ENCODE assay signal across 9 cellular contexts in the genomic region with DNA sequence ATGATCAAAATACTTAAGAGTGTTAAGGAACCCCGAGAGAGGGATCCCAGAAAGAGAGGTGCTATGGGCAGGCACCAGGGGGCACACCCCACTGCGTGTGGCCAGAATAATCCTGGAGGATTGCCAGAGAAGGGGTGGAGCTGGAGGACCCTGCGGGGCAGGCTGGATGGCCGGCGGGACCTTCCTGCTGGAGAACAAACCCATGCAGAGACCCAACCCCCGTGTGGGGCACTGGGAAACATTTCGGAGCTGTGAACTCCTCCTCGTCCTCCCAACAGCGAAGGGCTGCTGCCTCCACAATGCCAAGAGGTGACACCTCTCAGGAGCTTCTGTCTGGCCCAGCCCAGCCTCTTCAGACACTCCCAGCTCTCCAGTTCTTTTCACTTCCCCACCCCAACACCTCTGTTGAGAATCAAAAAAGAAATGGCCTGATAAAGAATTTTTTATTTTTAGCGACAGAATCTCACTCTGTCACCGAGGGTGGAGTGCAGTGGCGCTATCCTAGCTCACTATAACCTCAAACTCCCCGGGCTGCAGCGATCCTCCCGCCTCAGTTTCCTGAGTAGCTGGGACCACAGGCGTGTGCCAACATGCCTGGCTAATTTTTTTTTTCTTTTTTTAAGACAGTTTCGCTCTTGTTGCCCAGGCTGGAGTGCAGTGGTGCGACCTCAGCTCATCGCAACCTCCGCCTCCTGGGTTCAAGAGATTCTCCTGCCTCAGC. TPM values are rescaled to one million over a fixed set of nuclear protein-coding genes. Genes with fewer than 3 reads are reported as not detected.
DNase-seq lines count a peak whose midpoint lies in the region; ATAC-seq and TF ChIP-seq lines count a peak whose summit lies in the region.
"Had no signal": no experiment of that assay in that cellular context is flagged by ENCODE, and none has a peak within 500 bp of the region (broad histone marks: within the 10 kb centered on the region; RNA-seq: fewer than 3 reads in every experiment).

No MANE protein-coding gene starts in this region.

- H3K4me3 Mint-ChIP-seq in activated CD4-positive, alpha-beta T cell treated with anti-CD3 and anti-CD28 coated beads, Interleukin-2, amount 10 ng/mL, durations not matched to agents 7 days and 5 days = no peak overlapping the region
- H3K4me3 Mint-ChIP-seq in WTC11 (peak overlapping the region; percentile 62), Caco-2 (ENCODE audit: unreplicated experiment) (no peak overlapping the region)

- H3K36me3 Mint-ChIP-seq in activated CD4-positive, alpha-beta T cell treated with anti-CD3 and anti-CD28 coated beads, Interleukin-2, amount 10 ng/mL, durations not matched to agents 7 days and 5 days (ENCODE audit: low read depth) = no peaks in the 10 kb centered on the region
- H3K36me3 Mint-ChIP-seq in WTC11 (no peaks in the 10 kb centered on the region), Caco-2 (ENCODE audit: insufficient read depth, unreplicated experiment) (peaks cover 2% of the 10 kb centered on the region)

- H3K4me1 Mint-ChIP-seq in activated CD4-positive, alpha-beta T cell treated with anti-CD3 and anti-CD28 coated beads, Interleukin-2, amount 10 ng/mL, durations not matched to agents 7 days and 5 days = peaks cover 14% of the 10 kb centered on the region
- peaks cover 24% of the 10 kb centered on the region for H3K4me1 Mint-ChIP-seq in WTC11
- H3K4me1 Mint-ChIP-seq in Caco-2 (ENCODE audit: low read depth, unreplicated experiment) = peaks cover 21% of the 10 kb centered on the region

- CTCF ChIA-PET in activated CD4-positive, alpha-beta T cell treated with anti-CD3 and anti-CD28 coated beads, Interleukin-2, amount 10 ng/mL, durations not matched to agents 7 days and 5 days (lab: Charles Lee) = interaction anchor here (0.6 to 1.9 kb wide), 11 partner anchors 10 to 318 kb away, joined by 3 to 9 read pairs (median 4); no protein-coding TSS in a partner anchor
- CTCF ChIA-PET in WTC11 (lab: Charles Lee) (interaction anchor here (0.5 to 3.8 kb wide), 27 partner anchors 8 to 946 kb away, joined by 3 to 42 read pairs (median 4); a partner anchor contains a TSS), Caco-2 (lab: Charles Lee) (interaction anchor here (0.6 to 2.7 kb wide), 5 partner anchors 12 to 235 kb away, joined by 3 to 14 read pairs (median 5); a partner anchor contains a TSS)

- TF ChIP-seq EP300 in suprapubic skin (IDR thresholded peaks at IDR 0.05) = no peak
- no peak for TF ChIP-seq EP300 in esophagus muscularis mucosa (IDR thresholded peaks at IDR 0.05)

- H3K36me3 ChIP-seq in suprapubic skin = no peaks in the 10 kb centered on the region
- no peaks in the 10 kb centered on the region for H3K36me3 ChIP-seq in esophagus muscularis mucosa
- H3K36me3 ChIP-seq in Caco-2 (ENCODE audit: control insufficient read depth, insufficient read depth, low read length) = no peaks in the 10 kb centered on the region
- H3K36me3 ChIP-seq: upper lobe of left lung had no signal

- TF ChIP-seq CTCF in WTC11 (IDR thresholded peaks at IDR 0.05) (no peak), suprapubic skin (IDR thresholded peaks at IDR 0.05) (no peak), esophagus muscularis mucosa (IDR thresholded peaks at IDR 0.05) (no peak), Caco-2 (IDR thresholded peaks at IDR 0.05; ENCODE audit: insufficient read depth in 1 of 2, low read depth in 1 of 2, low read length in 1 of 2, severe bottlenecking in 1 of 2, unreplicated experiment in 1 of 2) (peak in 1 of 2 experiments; percentile 13)

- intact Hi-C loops in Right ventricle myocardium superior (cut with DNase I) = loop anchor here (5.0 kb wide), 1 partner anchor 85 kb away; no protein-coding TSS in a partner anchor
- intact Hi-C loops in esophagus muscularis mucosa (cut with DNase I) = loop anchor here (5.0 kb wide), 2 partner anchors 85 to 235 kb away; no protein-coding TSS in a partner anchor
- intact Hi-C loops in Caco-2 (cut with micrococcal nuclease; ENCODE audit: unreplicated experiment) = loop anchor here (5.0 kb wide), 1 partner anchor 35 kb away; a partner anchor contains a TSS

- H3K4me3 ChIP-seq in suprapubic skin (peak overlapping the region; percentile 19), esophagus muscularis mucosa (peak overlapping the region in 1 of 4 donors; percentile 25), Caco-2 (ENCODE audit: low read depth, low read length) (no peak overlapping the region)

- H3K4me1 ChIP-seq in suprapubic skin (peaks cover 38% of the 10 kb centered on the region), esophagus muscularis mucosa (peaks cover 8 to 13% (median 10%) of the 10 kb centered on the region in 4 donors), Caco-2 (peaks cover 25% of the 10 kb centered on the region)

- 24% methylated on average over 20 of the region's 20 CpGs for WGBS in suprapubic skin
- 69% methylated on average over 15 of the region's 20 CpGs for WGBS in esophagus muscularis mucosa

- H3K27me3 Mint-ChIP-seq in activated CD4-positive, alpha-beta T cell treated with anti-CD3 and anti-CD28 coated beads, Interleukin-2, amount 10 ng/mL, durations not matched to agents 7 days and 5 days = peaks cover 3% of the 10 kb centered on the region
- H3K27me3 Mint-ChIP-seq in WTC11 (ENCODE audit: low read depth) (no peaks in the 10 kb centered on the region), Caco-2 (ENCODE audit: insufficient read depth, unreplicated experiment) (no peaks in the 10 kb centered on the region)

- ATAC-seq in WTC11 (peak; percentile 61), Right ventricle myocardium superior (ENCODE audit: poor library complexity) (peak; percentile 62)

- TF ChIP-seq POLR2A in suprapubic skin (IDR thresholded peaks at IDR 0.05) (no peak), esophagus muscularis mucosa (IDR thresholded peaks at IDR 0.05; ENCODE audit: low read depth) (no peak)

- H3K27me3 ChIP-seq in suprapubic skin = no peaks in the 10 kb centered on the region
- H3K27me3 ChIP-seq in esophagus muscularis mucosa = peaks cover 0 to 15% (median 0%) of the 10 kb centered on the region in 4 donors
- no peaks in the 10 kb centered on the region for H3K27me3 ChIP-seq in Caco-2 (replicated peaks; ENCODE audit: control insufficient read depth, insufficient read depth, low read length)
- H3K27me3 ChIP-seq: upper lobe of left lung had no signal

- POLR2A ChIA-PET in activated CD4-positive, alpha-beta T cell treated with anti-CD3 and anti-CD28 coated beads, Interleukin-2, amount 10 ng/mL, durations not matched to agents 7 days and 5 days (lab: Charles Lee) = no interaction called here
- POLR2A ChIA-PET in WTC11 (lab: Charles Lee) = interaction anchor here (0.9 kb wide), 1 partner anchor 10 kb away, joined by 3 read pairs; no protein-coding TSS in a partner anchor
- POLR2A ChIA-PET in Caco-2 (lab: Charles Lee) = interaction anchor here (0.5 kb wide), 2 partner anchors 37 to 146 kb away, joined by 3 to 6 read pairs; a partner anchor contains a TSS

- H3K27ac ChIP-seq in suprapubic skin (peak overlapping the region; percentile 34), esophagus muscularis mucosa (replicated peaks in 1 of 4) (no peak overlapping the region)
- H3K27ac ChIP-seq: upper lobe of left lung had no signal

- peak overlapping the region; percentile 69 for H3K27ac Mint-ChIP-seq in activated CD4-positive, alpha-beta T cell treated with anti-CD3 and anti-CD28 coated beads, Interleukin-2, amount 10 ng/mL, durations not matched to agents 7 days and 5 days
- H3K27ac Mint-ChIP-seq in WTC11 (no peak overlapping the region), Caco-2 (ENCODE audit: unreplicated experiment) (no peak overlapping the region)

- DNase-seq in activated CD4-positive, alpha-beta T cell treated with anti-CD3 and anti-CD28 coated beads, Interleukin-2, amount 10 ng/mL, durations not matched to agents 7 days and 5 days = peak; percentile 22
- no peak for DNase-seq in activated CD4-positive, alpha-beta T cell treated with anti-CD3 and anti-CD28 coated beads, Interleukin-2, amount 50 U/mL, for 1 hour
- DNase-seq in WTC11 (ENCODE audit: low spot score) (peak; percentile 52), Right ventricle myocardium superior (peak; percentile 45), suprapubic skin (ENCODE audit: low spot score in 2 of 2) (no peak), esophagus muscularis mucosa (ENCODE audit: extremely low spot score) (no peak), GM19238 (ENCODE audit: insufficient read length, low spot score) (no peak), Caco-2 (no peak)

- no peaks in the 10 kb centered on the region for H3K9me3 Mint-ChIP-seq in activated CD4-positive, alpha-beta T cell treated with anti-CD3 and anti-CD28 coated beads, Interleukin-2, amount 10 ng/mL, durations not matched to agents 7 days and 5 days
- H3K9me3 Mint-ChIP-seq in WTC11 (no peaks in the 10 kb centered on the region), Caco-2 (ENCODE audit: unreplicated experiment) (no peaks in the 10 kb centered on the region)

- H3K9me3 ChIP-seq in suprapubic skin (no peaks in the 10 kb centered on the region), esophagus muscularis mucosa (no peaks in the 10 kb centered on the region), Caco-2 (no peaks in the 10 kb centered on the region)
- H3K9me3 ChIP-seq: upper lobe of left lung had no signal

- no TSS peak for BruUV-seq in Caco-2 (replicated peaks; lab: Mats Ljungman, UMichigan)

RNA-seq across cellular contexts. Expression of a gene that starts 25.6 kb away (rescaled TPM):
- total RNA-seq in activated CD4-positive, alpha-beta T cell treated with anti-CD3 and anti-CD28 coated beads, Interleukin-2, amount 10 ng/mL, durations not matched to agents 7 days and 5 days = under 1 TPM in 1 of 2 experiments, not detected in 1; 0.35 TPM
- total RNA-seq in WTC11 (2021) (13.1 to 16.3 TPM (median 15.9 TPM) in 3 replicates), Right ventricle myocardium superior (66.8 TPM), suprapubic skin (10 to 100 TPM; 25.1 to 95.5 (median 65.9) TPM), esophagus muscularis mucosa (10 to 100 TPM; 14.4 to 34.7 (median 20.4) TPM), Caco-2 (2022) (14.2 and 17.1 TPM in 2 replicates)

RNA-seq across cellular contexts. Expression of a gene that starts 36.8 kb away (rescaled TPM):
- total RNA-seq in activated CD4-positive, alpha-beta T cell treated with anti-CD3 and anti-CD28 coated beads, Interleukin-2, amount 10 ng/mL, durations not matched to agents 7 days and 5 days = 10 to 100 TPM; 83.8 to 94.0 TPM
- 54.0 to 58.0 TPM (median 54.3 TPM) in 3 replicates for total RNA-seq in WTC11 (2021)
- 40.7 TPM for total RNA-seq in Right ventricle myocardium superior
- 100 to 1,000 TPM in 1 of 4 donors, 10 to 100 TPM in 3; 76.0 to 142 (median 84.8) TPM for total RNA-seq in suprapubic skin
- total RNA-seq in esophagus muscularis mucosa = 10 to 100 TPM; 44.9 to 69.5 (median 51.4) TPM
- total RNA-seq in Caco-2 (2022) = 122 and 134 TPM in 2 replicates

RNA-seq across cellular contexts. Expression of a gene that starts 59.3 kb away (rescaled TPM):
- not detected for total RNA-seq in activated CD4-positive, alpha-beta T cell treated with anti-CD3 and anti-CD28 coated beads, Interleukin-2, amount 10 ng/mL, durations not matched to agents 7 days and 5 days
- total RNA-seq in WTC11 (2021) (4.6 to 7.3 TPM (median 7.1 TPM) in 3 replicates), Right ventricle myocardium superior (0.13 TPM), suprapubic skin (1 to 10 TPM in 1 of 4 donors, under 1 TPM in 3; 0.38 to 1.1 (median 0.53) TPM), esophagus muscularis mucosa (under 1 TPM in 1 of 4 donors, not detected in 3; 0.13 TPM), Caco-2 (2022) (0.23 and 0.82 TPM in 2 replicates)

Comparison
In these comparisons a context has a peak if more than half of its experiments do, and no peak if none do; other contexts are left out.
1. DNase-seq: peak in activated CD4-positive, alpha-beta T cell treated with anti-CD3 and anti-CD28 coated beads, Interleukin-2, amount 10 ng/mL, durations not matched to agents 7 days and 5 days (single experiment), WTC11 (single experiment) and Right ventricle myocardium superior (single experiment); none in activated CD4-positive, alpha-beta T cell treated with anti-CD3 and anti-CD28 coated beads, Interleukin-2, amount 50 U/mL, for 1 hour (single experiment), suprapubic skin (0 of 2), esophagus muscularis mucosa (single experiment), GM19238 (single experiment) and Caco-2 (0 of 2).
2. RNA of a gene that starts 25.6 kb away (total RNA-seq): 25.1 to 95.5 TPM in suprapubic skin, 66.8 TPM in Right ventricle myocardium superior (single experiment), 14.4 to 34.7 TPM in esophagus muscularis mucosa, 14.2 to 17.1 TPM in Caco-2 and 13.1 to 16.3 TPM in WTC11; 0.35 TPM in activated CD4-positive, alpha-beta T cell treated with anti-CD3 and anti-CD28 coated beads, Interleukin-2, amount 10 ng/mL, durations not matched to agents 7 days and 5 days; every median in the first group is over 10 times any median in the second.